ENCODE assay signal across 1 cellular context in the genomic region with DNA sequence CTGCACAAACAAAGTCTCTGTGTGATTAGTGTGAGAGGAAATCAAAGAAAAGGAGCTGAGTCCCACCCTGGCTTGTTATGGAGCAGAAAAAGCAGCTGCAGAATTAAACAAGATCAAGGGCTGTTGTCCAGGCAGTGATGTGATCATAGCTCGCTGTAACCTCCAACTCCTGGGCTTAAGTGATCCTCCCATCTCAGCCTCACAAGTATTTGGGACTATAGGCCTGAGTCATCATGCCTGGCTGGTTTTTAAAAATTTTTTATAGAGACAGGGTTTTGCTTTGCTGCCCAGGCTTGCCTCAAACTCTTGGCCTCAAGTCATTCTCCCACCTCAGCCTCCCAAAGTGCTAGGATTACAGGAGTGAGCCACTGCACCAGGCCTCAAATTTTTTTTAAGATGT.
TF ChIP-seq lines count a peak whose summit lies in the region.

No MANE protein-coding gene starts in this region.

TF ChIP-seq in endothelial cell of umbilical vein, 7 proteins besides CTCF, POLR2A, EP300 and RAD21 (continued from another document):
- TF ChIP-seq, protein P1, sequence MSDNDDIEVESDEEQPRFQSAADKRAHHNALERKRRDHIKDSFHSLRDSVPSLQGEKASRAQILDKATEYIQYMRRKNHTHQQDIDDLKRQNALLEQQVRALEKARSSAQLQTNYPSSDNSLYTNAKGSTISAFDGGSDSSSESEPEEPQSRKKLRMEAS (IDR thresholded peaks at IDR 0.05; ENCODE audit: insufficient read depth, insufficient read length) = no peak
- no peak for TF ChIP-seq MYC (IDR thresholded peaks at IDR 0.05; ENCODE audit: low read depth, low read length)
- TF ChIP-seq FOS (IDR thresholded peaks at IDR 0.05; ENCODE audit: borderline replicate concordance, insufficient read depth, low read length) = no peak
- TF ChIP-seq POLR2AphosphoS5 (IDR thresholded peaks at IDR 0.05; ENCODE audit: insufficient read depth, low read depth, low read length) = no peak
- no peak for TF ChIP-seq EZH2 (IDR thresholded peaks at IDR 0.05; ENCODE audit: borderline replicate concordance, low read depth, low read length, severe bottlenecking)
